12 cellular contexts compared by ENCODE assay signal in genomic region chr19:36151144-36152051, GRCh38. TPM values are rescaled to one million over a fixed set of nuclear protein-coding genes. Genes with fewer than 3 reads are reported as not detected.
DNase-seq lines count a peak whose midpoint lies in the region; ATAC-seq and TF ChIP-seq lines count a peak whose summit lies in the region.
"Had no signal": no experiment of that assay in that cellular context is flagged by ENCODE, and none has a peak within 500 bp of the region (broad histone marks: within the 10 kb centered on the region; RNA-seq: fewer than 3 reads in every experiment).

No MANE protein-coding gene starts in this region.

- CTCF ChIA-PET in activated CD4-positive, alpha-beta T cell treated with anti-CD3 and anti-CD28 coated beads, Interleukin-2, amount 10 ng/mL, durations not matched to agents 7 days and 5 days (lab: Charles Lee), result interaction anchor here (0.5 to 0.9 kb wide), 2 partner anchors 18 to 25 kb away, joined by 3 to 4 read pairs; no protein-coding TSS in a partner anchor

- H3K27ac Mint-ChIP-seq in endodermal cell, result peak overlapping the region; percentile 86
- H3K27ac Mint-ChIP-seq in stimulated activated effector memory CD8-positive, alpha-beta T cell treated with anti-CD3 and anti-CD28 coated beads, Interleukin-12 subunit alpha, Interleukin-12 subunit beta, amount 100 ng/mL, for 72 hours, result peak overlapping the region; percentile 38
- no peak overlapping the region for H3K27ac Mint-ChIP-seq in activated CD4-positive, alpha-beta T cell treated with anti-CD3 and anti-CD28 coated beads, Interleukin-2, amount 10 ng/mL, durations not matched to agents 7 days and 5 days

- H3K27me3 ChIP-seq in GM23248 (replicated peaks; ENCODE audit: insufficient read depth) (no peaks in the 10 kb centered on the region), endodermal cell (ENCODE audit: control insufficient read depth, insufficient read depth, low read length, poor library complexity, severe bottlenecking) (no peaks in the 10 kb centered on the region)

- POLR2A ChIA-PET in activated CD4-positive, alpha-beta T cell treated with anti-CD3 and anti-CD28 coated beads, Interleukin-2, amount 10 ng/mL, durations not matched to agents 7 days and 5 days (lab: Charles Lee), result no interaction called here

- H4K20me1 ChIP-seq in GM23248 (ENCODE audit: insufficient read depth), result no peaks in the 10 kb centered on the region

- H3K9me2 ChIP-seq in GM23248 (ENCODE audit: insufficient read depth), result no peaks in the 10 kb centered on the region

- peaks cover 12% of the 10 kb centered on the region; the same call in 1 of the 2 replicates for H3F3A ChIP-seq in GM23248 (ENCODE audit: insufficient read depth)

- H3K9ac ChIP-seq in GM23248, result peak overlapping the region; percentile 76
- H3K9ac ChIP-seq in endodermal cell (ENCODE audit: extremely low read depth, low read length, poor library complexity, severe bottlenecking), result no peak overlapping the region

- peak overlapping the region; percentile 53 for H3K27ac ChIP-seq in GM23248
- no peak overlapping the region for H3K27ac ChIP-seq in endodermal cell (ENCODE audit: low read depth, low read length)
- H3K27ac ChIP-seq: SK-N-MC had no signal

- ATAC-seq in stimulated activated effector memory CD8-positive, alpha-beta T cell treated with anti-CD3 and anti-CD28 coated beads, Interleukin-12 subunit alpha, Interleukin-12 subunit beta, amount 100 ng/mL, for 72 hours, result no peak
- ATAC-seq in HG03442 (IDR thresholded peaks at IDR 0.05; ENCODE audit: unreplicated experiment), result no peak

- H3K4me1 Mint-ChIP-seq in endodermal cell, result peaks cover 20% of the 10 kb centered on the region
- peaks cover 30% of the 10 kb centered on the region for H3K4me1 Mint-ChIP-seq in stimulated activated effector memory CD8-positive, alpha-beta T cell treated with anti-CD3 and anti-CD28 coated beads, Interleukin-12 subunit alpha, Interleukin-12 subunit beta, amount 100 ng/mL, for 72 hours
- H3K4me1 Mint-ChIP-seq in activated CD4-positive, alpha-beta T cell treated with anti-CD3 and anti-CD28 coated beads, Interleukin-2, amount 10 ng/mL, durations not matched to agents 7 days and 5 days, result peaks cover 7% of the 10 kb centered on the region

- peak overlapping the region; percentile 71 for H3K4me3 ChIP-seq in GM23248
- no peak overlapping the region for H3K4me3 ChIP-seq in endodermal cell (ENCODE audit: low read length)
- H3K4me3 ChIP-seq: SK-N-MC had no signal

- no peaks in the 10 kb centered on the region for H3K4me1 ChIP-seq in GM23248 (ENCODE audit: insufficient read depth)
- no peaks in the 10 kb centered on the region for H3K4me1 ChIP-seq in endodermal cell (ENCODE audit: control insufficient read depth, insufficient read depth, low read length)

- H3K4me3 Mint-ChIP-seq in endodermal cell, result no peak overlapping the region
- no peak overlapping the region for H3K4me3 Mint-ChIP-seq in stimulated activated effector memory CD8-positive, alpha-beta T cell treated with anti-CD3 and anti-CD28 coated beads, Interleukin-12 subunit alpha, Interleukin-12 subunit beta, amount 100 ng/mL, for 72 hours
- H3K4me3 Mint-ChIP-seq in activated CD4-positive, alpha-beta T cell treated with anti-CD3 and anti-CD28 coated beads, Interleukin-2, amount 10 ng/mL, durations not matched to agents 7 days and 5 days, result no peak overlapping the region

- 43 to 47% methylated on average over 24 to 47 of the region's 47 CpGs for WGBS in GM23248 (ENCODE audit: low coverage in 1 of 2, low lambda C conversion rate in 2 of 2, missing lambda C conversion rate in 2 of 2), 2 experiments
- WGBS in endodermal cell (ENCODE audit: insufficient coverage in 1 of 2, insufficient read length in 1 of 2), 2 experiments, result 94 to 100% methylated on average over 2 to 44 of the region's 47 CpGs

- H3K36me3 Mint-ChIP-seq in endodermal cell (ENCODE audit: low read depth), result peaks cover 70% of the 10 kb centered on the region
- H3K36me3 Mint-ChIP-seq in stimulated activated effector memory CD8-positive, alpha-beta T cell treated with anti-CD3 and anti-CD28 coated beads, Interleukin-12 subunit alpha, Interleukin-12 subunit beta, amount 100 ng/mL, for 72 hours, result peaks cover 60% of the 10 kb centered on the region
- H3K36me3 Mint-ChIP-seq in activated CD4-positive, alpha-beta T cell treated with anti-CD3 and anti-CD28 coated beads, Interleukin-2, amount 10 ng/mL, durations not matched to agents 7 days and 5 days (ENCODE audit: low read depth), result peaks cover 36% of the 10 kb centered on the region

- DNase-seq in GM23248, result peak; percentile 44
- peak; percentile 71 for DNase-seq in endodermal cell
- peak; percentile 83 for DNase-seq in left kidney (ENCODE audit: low read depth, low spot score)
- no peak for DNase-seq in stimulated activated effector memory CD8-positive, alpha-beta T cell treated with anti-CD3 and anti-CD28 coated beads, Interleukin-12 subunit alpha, Interleukin-12 subunit beta, amount 100 ng/mL, for 72 hours (ENCODE audit: low spot score in 2 of 2)
- no peak for DNase-seq in activated CD4-positive, alpha-beta T cell treated with anti-CD3 and anti-CD28 coated beads, Interleukin-2, amount 10 ng/mL, durations not matched to agents 7 days and 5 days
- no peak for DNase-seq in SKM-1 treated with dmso at 0.1 percent for 144 hours (lab: John Stamatoyannopoulos, UW; ENCODE audit: unreplicated experiment)
- DNase-seq in NK-92 (lab: John Stamatoyannopoulos, UW; ENCODE audit: unreplicated experiment), result no peak
- DNase-seq: DMS79, erythroblast, NCI-H1694 had no signal

- peaks cover 1% of the 10 kb centered on the region; the same call in 1 of the 2 replicates for H3K79me2 ChIP-seq in GM23248 (ENCODE audit: insufficient read depth)

- H3K9me3 ChIP-seq in GM23248 (ENCODE audit: low read depth), result no peaks in the 10 kb centered on the region
- H3K9me3 ChIP-seq in endodermal cell (ENCODE audit: control insufficient read depth, low read length), result no peaks in the 10 kb centered on the region

- in situ Hi-C loops in GM23248 (cut with MboI), result no loop called here

- peak overlapping the region; percentile 76 for H3K4me2 ChIP-seq in GM23248 (ENCODE audit: unreplicated experiment)

- 0 out of 2 replicates have a peak overlapping the region, but pooled peaks have one; percentile 53 for H2AFZ ChIP-seq in GM23248

- H3K27me3 Mint-ChIP-seq in endodermal cell (ENCODE audit: insufficient read depth), result no peaks in the 10 kb centered on the region
- no peaks in the 10 kb centered on the region for H3K27me3 Mint-ChIP-seq in activated CD4-positive, alpha-beta T cell treated with anti-CD3 and anti-CD28 coated beads, Interleukin-2, amount 10 ng/mL, durations not matched to agents 7 days and 5 days

- TF ChIP-seq CTCF in endodermal cell (conservative IDR thresholded peaks at IDR 0.05), result no peak

- no peaks in the 10 kb centered on the region for H3K9me3 Mint-ChIP-seq in endodermal cell
- H3K9me3 Mint-ChIP-seq in stimulated activated effector memory CD8-positive, alpha-beta T cell treated with anti-CD3 and anti-CD28 coated beads, Interleukin-12 subunit alpha, Interleukin-12 subunit beta, amount 100 ng/mL, for 72 hours, result no peaks in the 10 kb centered on the region
- no peaks in the 10 kb centered on the region for H3K9me3 Mint-ChIP-seq in activated CD4-positive, alpha-beta T cell treated with anti-CD3 and anti-CD28 coated beads, Interleukin-2, amount 10 ng/mL, durations not matched to agents 7 days and 5 days

- H3K36me3 ChIP-seq in GM23248 (ENCODE audit: low read depth) (no peaks in the 10 kb centered on the region), endodermal cell (ENCODE audit: control insufficient read depth, insufficient read depth, low read length) (peaks cover 67% of the 10 kb centered on the region)

RNA-seq across cellular contexts. Expression of gene COX7A1, which starts 0.8 kb away (rescaled TPM):
- 8.4 and 9.2 TPM in 2 replicates for total RNA-seq in GM23248 (2014; rRNA removed; shearing (Covaris generic))
- 93.2 and 95.6 TPM in 2 replicates for polyA plus RNA-seq in GM23248 (2016; fragmentation: Nextera tagmentation; extraction: Ambion mirVana)
- total RNA-seq in endodermal cell, result 1 to 10 TPM; 1.4 to 2.4 TPM
- not detected for polyA plus RNA-seq in endodermal cell (2013, experiment 1 of 2)
- not detected for polyA plus RNA-seq in endodermal cell (2013, experiment 2 of 2)
- total RNA-seq in activated CD4-positive, alpha-beta T cell treated with anti-CD3 and anti-CD28 coated beads, Interleukin-2, amount 10 ng/mL, durations not matched to agents 7 days and 5 days, result not detected

RNA-seq across cellular contexts. Expression of gene CAPNS1, which starts 11.5 kb away (rescaled TPM):
- total RNA-seq in GM23248 (2014; rRNA removed; shearing (Covaris generic)), result 540 and 588 TPM in 2 replicates
- 344 and 353 TPM in 2 replicates for polyA plus RNA-seq in GM23248 (2016; fragmentation: Nextera tagmentation; extraction: Ambion mirVana)
- total RNA-seq in endodermal cell, result 100 to 1,000 TPM; 633 to 714 TPM
- polyA plus RNA-seq in endodermal cell (2013, experiment 1 of 2), result 405 TPM
- 436 TPM for polyA plus RNA-seq in endodermal cell (2013, experiment 2 of 2)
- total RNA-seq in activated CD4-positive, alpha-beta T cell treated with anti-CD3 and anti-CD28 coated beads, Interleukin-2, amount 10 ng/mL, durations not matched to agents 7 days and 5 days, result 100 to 1,000 TPM; 449 to 519 TPM

RNA-seq across cellular contexts. Expression of gene TBCB, which starts 36.1 kb away (rescaled TPM):
- total RNA-seq in GM23248 (2014; rRNA removed; shearing (Covaris generic)), result 221 and 304 TPM in 2 replicates
- 279 and 292 TPM in 2 replicates for polyA plus RNA-seq in GM23248 (2016; fragmentation: Nextera tagmentation; extraction: Ambion mirVana)
- 100 to 1,000 TPM; 189 to 194 TPM for total RNA-seq in endodermal cell
- 216 TPM for polyA plus RNA-seq in endodermal cell (2013, experiment 1 of 2)
- polyA plus RNA-seq in endodermal cell (2013, experiment 2 of 2), result 209 TPM
- 100 to 1,000 TPM; 195 to 197 TPM for total RNA-seq in activated CD4-positive, alpha-beta T cell treated with anti-CD3 and anti-CD28 coated beads, Interleukin-2, amount 10 ng/mL, durations not matched to agents 7 days and 5 days

RNA-seq across cellular contexts. Expression of gene POLR2I, which starts 36.7 kb away (rescaled TPM):
- 44.1 and 44.4 TPM in 2 replicates for total RNA-seq in GM23248 (2014; rRNA removed; shearing (Covaris generic))
- 130 and 143 TPM in 2 replicates for polyA plus RNA-seq in GM23248 (2016; fragmentation: Nextera tagmentation; extraction: Ambion mirVana)
- total RNA-seq in endodermal cell, result 100 to 1,000 TPM; 102 to 132 TPM
- 99.2 TPM for polyA plus RNA-seq in endodermal cell (2013, experiment 1 of 2)
- 100 TPM for polyA plus RNA-seq in endodermal cell (2013, experiment 2 of 2)
- 10 to 100 TPM; 51.2 to 56.4 TPM for total RNA-seq in activated CD4-positive, alpha-beta T cell treated with anti-CD3 and anti-CD28 coated beads, Interleukin-2, amount 10 ng/mL, durations not matched to agents 7 days and 5 days

RNA-seq across cellular contexts. Expression of gene OVOL3, which starts 40.5 kb away (rescaled TPM):
- total RNA-seq in GM23248 (2014; rRNA removed; shearing (Covaris generic)), result not detected in 2 replicates
- polyA plus RNA-seq in GM23248 (2016; fragmentation: Nextera tagmentation; extraction: Ambion mirVana), result not detected in 2 replicates
- total RNA-seq in endodermal cell, result not detected
- not detected for polyA plus RNA-seq in endodermal cell (2013, experiment 1 of 2)
- polyA plus RNA-seq in endodermal cell (2013, experiment 2 of 2), result not detected
- not detected for total RNA-seq in activated CD4-positive, alpha-beta T cell treated with anti-CD3 and anti-CD28 coated beads, Interleukin-2, amount 10 ng/mL, durations not matched to agents 7 days and 5 days

Comparison
In these comparisons a context has a peak if more than half of its experiments do, and no peak if none do; other contexts are left out.
1. DNase-seq: peak in GM23248 (single experiment), endodermal cell (single experiment) and left kidney (single experiment); none in stimulated activated effector memory CD8-positive, alpha-beta T cell treated with anti-CD3 and anti-CD28 coated beads, Interleukin-12 subunit alpha, Interleukin-12 subunit beta, amount 100 ng/mL, for 72 hours (0 of 2), activated CD4-positive, alpha-beta T cell treated with anti-CD3 and anti-CD28 coated beads, Interleukin-2, amount 10 ng/mL, durations not matched to agents 7 days and 5 days (single experiment), SKM-1 treated with dmso at 0.1 percent for 144 hours (single experiment) and NK-92 (single experiment).